ENCODE assay signal across 32 cellular contexts in genomic region chr11:125270711-125271110, GRCh38.
DNase-seq lines count a peak whose midpoint lies in the region; ATAC-seq and TF ChIP-seq lines count a peak whose summit lies in the region.
"Had no signal": no experiment of that assay in that cellular context is flagged by ENCODE, and none has a peak within 500 bp of the region (broad histone marks: within the 10 kb centered on the region; RNA-seq: fewer than 3 reads in every experiment).

No MANE protein-coding gene starts in this region.

- POLR2A ChIA-PET in WTC11 (lab: Charles Lee), result no interaction called here

- DNase-seq in left ventricle myocardium inferior, result no peak
- no peak for DNase-seq in cardiac septum (ENCODE audit: low spot score)
- DNase-seq in WTC11 (ENCODE audit: low spot score), result no peak
- DNase-seq in fibroblast of mammary gland (ENCODE audit: low read depth), result peak; percentile 47
- DNase-seq in smooth muscle cell (lab: John Stamatoyannopoulos, UW; ENCODE audit: unreplicated experiment), result no peak
- DNase-seq in NCI-H2196 treated with DMSO at 0.1 percent for 48 hours (lab: John Stamatoyannopoulos, UW; ENCODE audit: unreplicated experiment), result no peak
- DNase-seq: activated CD4-positive, CD25-positive, alpha-beta regulatory T cell treated with anti-CD3 and anti-CD28 coated beads, Interleukin-2, amount 50 U/mL, for 72 hours; activated CD8-positive, alpha-beta T cell treated with anti-CD3 and anti-CD28 coated beads for 36 hours; activated effector memory CD4-positive, alpha-beta T cell treated with anti-CD3 and anti-CD28 coated beads, Interleukin-2, amount 50 U/mL, for 16 hours; body of pancreas; CD8-positive, alpha-beta T cell; colonic mucosa; DMS 273 treated with DMSO at 0.1 percent for 48 hours; effector memory CD8-positive, alpha-beta T cell; erythroblast; left colon; naive thymus-derived CD4-positive, alpha-beta T cell; NCI-H1105 treated with DMSO at 0.1 percent for 48 hours; NCI-H1930; NCI-H69; nucleus accumbens; small intestine; stimulated activated CD4-positive, alpha-beta T cell treated with anti-CD3 and anti-CD28 coated beads, Interleukin-1b, Interleukin-23, amount 100 ng/mL, for 48 hours; stomach; T-helper 1 cell had no signal

- H3K27me3 ChIP-seq in left ventricle myocardium inferior (ENCODE audit: low read depth) (no peaks in the 10 kb centered on the region), smooth muscle cell (ENCODE audit: low read depth) (no peaks in the 10 kb centered on the region)
- H3K27me3 ChIP-seq: body of pancreas, colonic mucosa, gastroesophageal sphincter, hepatocyte, SJSA1, stomach, thyroid gland had no signal

- CTCF ChIA-PET in WTC11 (lab: Charles Lee), result no interaction called here

- 68% methylated on average over 2 of the region's 2 CpGs for WGBS in smooth muscle cell (ENCODE audit: low lambda C conversion rate)

- H3K9me3 ChIP-seq in left ventricle myocardium inferior (replicated peaks) (no peaks in the 10 kb centered on the region), smooth muscle cell (replicated peaks; ENCODE audit: low read depth) (no peaks in the 10 kb centered on the region)
- H3K9me3 ChIP-seq: A549, body of pancreas, colonic mucosa, gastroesophageal sphincter, SJSA1, stomach, thyroid gland had no signal

- H3F3A ChIP-seq in smooth muscle cell (ENCODE audit: low read depth), result peaks cover 9% of the 10 kb centered on the region

- H3K4me3 ChIP-seq in left ventricle myocardium inferior, result no peak overlapping the region
- H3K4me3 ChIP-seq in fibroblast of mammary gland (ENCODE audit: control insufficient read depth, low read depth, low read length), result no peak overlapping the region
- no peak overlapping the region for H3K4me3 ChIP-seq in smooth muscle cell
- H3K4me3 ChIP-seq: A549, body of pancreas, colonic mucosa, gastroesophageal sphincter, hepatocyte, SJSA1, stomach, thyroid gland had no signal

- peaks cover 4% of the 10 kb centered on the region for H3K27me3 Mint-ChIP-seq in WTC11 (ENCODE audit: low read depth)

- no peaks in the 10 kb centered on the region for H4K20me1 ChIP-seq in smooth muscle cell (ENCODE audit: low read depth)

- H3K27ac ChIP-seq in left ventricle myocardium inferior (replicated peaks) (peak overlapping the region; percentile 7), smooth muscle cell (ENCODE audit: low read depth) (peak overlapping the region; percentile 91)
- H3K27ac ChIP-seq: A549, body of pancreas, colonic mucosa, gastroesophageal sphincter, hepatocyte, SJSA1, stomach had no signal

- H3K9ac ChIP-seq in smooth muscle cell (ENCODE audit: low read depth), result peak overlapping the region; percentile 7

- no peaks in the 10 kb centered on the region for H3K36me3 ChIP-seq in left ventricle myocardium inferior
- H3K36me3 ChIP-seq in smooth muscle cell (ENCODE audit: low read depth), result no peaks in the 10 kb centered on the region
- H3K36me3 ChIP-seq: colonic mucosa, gastroesophageal sphincter, SJSA1, stomach, thyroid gland had no signal

- no peaks in the 10 kb centered on the region for H3K9me3 Mint-ChIP-seq in WTC11
- H3K9me3 Mint-ChIP-seq: activated CD8-positive, alpha-beta T cell treated with anti-CD3 and anti-CD28 coated beads for 36 hours; CD8-positive, alpha-beta T cell; effector memory CD8-positive, alpha-beta T cell had no signal

- H2AFZ ChIP-seq in smooth muscle cell (ENCODE audit: low read depth), result no peak overlapping the region
- H2AFZ ChIP-seq: hepatocyte had no signal

- H3K4me1 ChIP-seq in left ventricle myocardium inferior (no peaks in the 10 kb centered on the region), smooth muscle cell (ENCODE audit: low read depth) (peaks cover 35% of the 10 kb centered on the region)
- H3K4me1 ChIP-seq: A549, colonic mucosa, gastroesophageal sphincter, SJSA1, stomach had no signal

- ATAC-seq in WTC11 (peak; percentile 52), GM19324 (IDR thresholded peaks at IDR 0.05; ENCODE audit: low FRiP score, unreplicated experiment) (no peak), GM21529 (IDR thresholded peaks at IDR 0.05; ENCODE audit: unreplicated experiment) (no peak)
- ATAC-seq: A549; activated CD8-positive, alpha-beta T cell treated with anti-CD3 and anti-CD28 coated beads for 36 hours; body of pancreas; CD8-positive, alpha-beta T cell; effector memory CD8-positive, alpha-beta T cell; gastroesophageal sphincter; left colon; naive thymus-derived CD4-positive, alpha-beta T cell had no signal

- H3K4me2 ChIP-seq in smooth muscle cell, result no peak overlapping the region
- H3K4me2 ChIP-seq: A549, hepatocyte had no signal

- intact Hi-C loops in left ventricle myocardium inferior (cut with micrococcal nuclease) (no loop called here), cardiac septum (cut with DNase I) (no loop called here)

- H3K79me2 ChIP-seq in smooth muscle cell (ENCODE audit: low read depth), result peaks cover 5% of the 10 kb centered on the region
- H3K79me2 ChIP-seq: hepatocyte had no signal

- no peak overlapping the region for H3K4me3 Mint-ChIP-seq in WTC11
- H3K4me3 Mint-ChIP-seq: activated CD8-positive, alpha-beta T cell treated with anti-CD3 and anti-CD28 coated beads for 36 hours; CD8-positive, alpha-beta T cell; effector memory CD8-positive, alpha-beta T cell; naive thymus-derived CD4-positive, alpha-beta T cell had no signal

- H3K4me1 Mint-ChIP-seq in WTC11, result peaks cover 19% of the 10 kb centered on the region
- H3K4me1 Mint-ChIP-seq: naive thymus-derived CD4-positive, alpha-beta T cell had no signal

- no peak for TF ChIP-seq CTCF in left ventricle myocardium inferior (IDR thresholded peaks at IDR 0.05; ENCODE audit: borderline replicate concordance)
- no peak for TF ChIP-seq CTCF in WTC11 (IDR thresholded peaks at IDR 0.05)
- TF ChIP-seq CTCF in fibroblast of mammary gland (conservative IDR thresholded peaks at IDR 0.05; ENCODE audit: control insufficient read depth, insufficient read depth, low read depth, low read length), result no peak
- no peak for TF ChIP-seq CTCF in smooth muscle cell (IDR thresholded peaks at IDR 0.05; ENCODE audit: borderline replicate concordance, insufficient read depth, poor library complexity, severe bottlenecking)

- no peak overlapping the region for H3K27ac Mint-ChIP-seq in WTC11
- H3K27ac Mint-ChIP-seq: activated CD8-positive, alpha-beta T cell treated with anti-CD3 and anti-CD28 coated beads for 36 hours; CD8-positive, alpha-beta T cell; effector memory CD8-positive, alpha-beta T cell; naive thymus-derived CD4-positive, alpha-beta T cell had no signal

- H3K36me3 Mint-ChIP-seq in WTC11, result no peaks in the 10 kb centered on the region
- H3K36me3 Mint-ChIP-seq: CD8-positive, alpha-beta T cell; naive thymus-derived CD4-positive, alpha-beta T cell had no signal

TF ChIP-seq in WTC11, 78 proteins besides CTCF, POLR2A, EP300 and RAD21:
- TF ChIP-seq NR2C2 (CRISPR knock-in tag; IDR thresholded peaks at IDR 0.05), result no peak
- no peak for TF ChIP-seq NR1H2 (CRISPR knock-in tag; IDR thresholded peaks at IDR 0.05)
- TF ChIP-seq PRRX2 (CRISPR knock-in tag; IDR thresholded peaks at IDR 0.05), result no peak
- TF ChIP-seq CBFB (CRISPR knock-in tag; IDR thresholded peaks at IDR 0.05; ENCODE audit: low read depth), result no peak
